8 cellular contexts compared by ENCODE assay signal in the genomic region with DNA sequence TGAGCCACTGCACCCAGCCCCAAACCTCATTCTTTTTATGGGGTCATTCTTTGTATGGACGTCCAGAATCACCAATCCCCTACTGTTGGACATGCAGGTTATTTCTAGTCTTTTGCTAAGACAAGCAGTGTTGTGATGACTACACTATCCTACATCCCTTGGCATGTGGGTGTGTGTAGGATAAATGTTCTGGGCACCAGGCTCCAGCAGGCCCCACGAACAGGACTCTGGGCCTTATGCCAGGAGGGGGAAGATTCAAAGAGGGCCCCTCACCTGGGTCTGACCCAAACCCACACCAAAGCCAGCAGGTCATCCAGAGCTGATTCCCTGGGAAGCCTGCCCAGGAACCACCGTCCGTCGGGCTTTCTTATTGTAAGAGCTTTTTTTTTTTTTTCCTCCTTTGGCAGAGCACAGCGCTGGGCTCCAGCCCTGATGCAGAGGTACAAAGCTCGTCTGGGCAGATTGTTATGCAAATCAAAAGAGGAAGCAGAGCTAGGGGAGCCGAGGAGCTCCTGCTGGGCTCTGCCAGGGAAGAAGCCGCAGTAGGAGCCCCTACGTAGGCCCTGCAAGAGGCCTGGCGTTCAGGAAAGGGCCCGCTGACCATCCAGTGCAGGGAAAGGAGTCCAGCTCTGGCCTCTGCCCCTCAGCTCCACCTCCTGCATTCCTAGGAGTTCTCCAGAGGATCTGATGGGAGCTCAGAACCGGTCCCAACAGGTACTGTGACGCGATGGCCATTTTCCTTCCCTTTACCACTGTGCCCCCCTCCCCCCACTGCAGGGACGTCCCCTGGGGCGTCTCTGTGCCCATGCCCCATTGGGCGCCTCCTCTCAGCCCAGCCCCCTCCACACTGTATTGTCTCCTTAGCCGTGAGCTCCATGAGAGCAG.
DNase-seq lines count a peak whose midpoint lies in the region; ATAC-seq lines count a peak whose summit lies in the region.

No MANE protein-coding gene starts in this region.

- peaks cover 68% of the 10 kb centered on the region for H3K4me1 Mint-ChIP-seq in activated T-cell treated with anti-CD3 and anti-CD28 coated beads, Interleukin-2, amount 50 U/mL, for 24 hours (ENCODE audit: low read depth)

- peak overlapping the region in 1 of 2 donors; percentile 26 for H3K4me3 ChIP-seq in muscle layer of duodenum (ENCODE audit: low read depth in 1 of 2, low read length in 2 of 2)

- H3K27me3 Mint-ChIP-seq in activated T-cell treated with anti-CD3 and anti-CD28 coated beads, Interleukin-2, amount 50 U/mL, for 24 hours, result no peaks in the 10 kb centered on the region

- no peaks in the 10 kb centered on the region for H3K4me1 ChIP-seq in muscle layer of duodenum (ENCODE audit: control insufficient read depth in 1 of 2, insufficient read depth in 2 of 2, low read length in 2 of 2)

- H3K27ac ChIP-seq in cingulate gyrus (ENCODE audit: low read depth, low read length) (peak overlapping the region; percentile 63), muscle layer of duodenum (ENCODE audit: low read length) (peak overlapping the region; percentile 69)

- H3K27me3 ChIP-seq in muscle layer of duodenum (ENCODE audit: low read depth, low read length), result no peaks in the 10 kb centered on the region

- peak overlapping the region; percentile 96 for H3K27ac Mint-ChIP-seq in activated T-cell treated with anti-CD3 and anti-CD28 coated beads, Interleukin-2, amount 50 U/mL, for 24 hours

- no peaks in the 10 kb centered on the region for H3K9me3 Mint-ChIP-seq in activated T-cell treated with anti-CD3 and anti-CD28 coated beads, Interleukin-2, amount 50 U/mL, for 24 hours

- DNase-seq in activated T-cell treated with anti-CD3 and anti-CD28 coated beads, Interleukin-2, amount 50 U/mL, for 24 hours, result peak; percentile 57
- DNase-seq in activated T-cell treated with anti-CD3 and anti-CD28 coated beads for 4 hours (no peak), NOMO-1 treated with DMSO at 0.1 percent for 48 hours (lab: John Stamatoyannopoulos, UW; ENCODE audit: unreplicated experiment) (peak; percentile 91), cerebellar nuclear complex (lab: John Stamatoyannopoulos, UW) (no peak)

- H3K9me3 ChIP-seq in muscle layer of duodenum (ENCODE audit: control insufficient read depth in 1 of 2, low read length in 2 of 2), result no peaks in the 10 kb centered on the region

- H3K4me3 Mint-ChIP-seq in activated T-cell treated with anti-CD3 and anti-CD28 coated beads, Interleukin-2, amount 50 U/mL, for 24 hours, result peak overlapping the region; percentile 74

- peak; percentile 71 for ATAC-seq in HG02870 (IDR thresholded peaks at IDR 0.05; ENCODE audit: unreplicated experiment)
- ATAC-seq in activated CD4-positive, CD25-positive, alpha-beta regulatory T cell treated with anti-CD3 and anti-CD28 coated beads, Interleukin-2, amount 50 U/mL, for 24 hours, result no peak

- H3K36me3 Mint-ChIP-seq in activated T-cell treated with anti-CD3 and anti-CD28 coated beads, Interleukin-2, amount 50 U/mL, for 24 hours (ENCODE audit: low read depth), result peaks cover 2% of the 10 kb centered on the region

- no peaks in the 10 kb centered on the region for H3K36me3 ChIP-seq in muscle layer of duodenum (ENCODE audit: control insufficient read depth in 1 of 2, insufficient read depth in 2 of 2, low read length in 2 of 2)

Comparison
In these comparisons a context has a peak if more than half of its experiments do, and no peak if none do; other contexts are left out.
1. DNase-seq: peak in activated T-cell treated with anti-CD3 and anti-CD28 coated beads, Interleukin-2, amount 50 U/mL, for 24 hours (single experiment) and NOMO-1 treated with DMSO at 0.1 percent for 48 hours (single experiment); none in activated T-cell treated with anti-CD3 and anti-CD28 coated beads for 4 hours (single experiment) and cerebellar nuclear complex (0 of 2).